ENCODE assay signal across 13 cellular contexts in the genomic region with DNA sequence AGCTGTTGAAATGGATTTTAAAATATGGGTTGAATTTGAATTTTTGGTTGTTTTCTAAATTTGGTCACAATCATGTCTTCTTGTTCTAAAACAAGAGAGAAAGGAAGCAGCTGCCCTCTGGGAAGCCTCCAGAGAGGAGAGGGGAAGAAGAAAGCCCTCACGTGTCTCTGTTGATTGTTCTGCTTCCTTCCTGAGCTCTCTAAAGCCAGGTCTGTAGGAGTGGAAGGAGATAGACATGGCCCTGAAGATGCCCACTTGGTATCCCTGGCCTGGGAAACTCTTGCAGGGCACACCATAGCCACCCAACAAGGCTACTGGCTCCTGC. TPM values are rescaled to one million over a fixed set of nuclear protein-coding genes. Genes with fewer than 3 reads are reported as not detected.
DNase-seq lines count a peak whose midpoint lies in the region; ATAC-seq, FAIRE-seq and TF ChIP-seq lines count a peak whose summit lies in the region.
"Had no signal": no experiment of that assay in that cellular context is flagged by ENCODE, and none has a peak within 500 bp of the region (broad histone marks: within the 10 kb centered on the region; RNA-seq: fewer than 3 reads in every experiment).

No MANE protein-coding gene starts in this region.

- H3K9me3 Mint-ChIP-seq in mesothelial cell of epicardium: peaks cover 5% of the 10 kb centered on the region
- H3K9me3 Mint-ChIP-seq: activated naive CD8-positive, alpha-beta T cell treated with anti-CD3 and anti-CD28 coated beads for 36 hours; stimulated activated naive CD8-positive, alpha-beta T cell treated with anti-CD3 and anti-CD28 coated beads, Interleukin-15, Interleukin-2, amounts not matched to agents 100 ng/mL and 50 ng/mL, for 24 hours had no signal

- no TSS peak for BruUV-seq in K562 (replicated peaks; lab: Mats Ljungman, UMichigan)

- in situ Hi-C loops in K562 (cut with MboI): no loop called here

- intact Hi-C loops in K562 (cut with micrococcal nuclease): loop anchor here (1.0 to 5.0 kb wide), 3 partner anchors 17 to 210 kb away; no protein-coding TSS in a partner anchor

- ATAC-seq in K562 (peak; percentile 6), lung (ENCODE audit: insufficient read depth, low FRiP score) (no peak), GM21717 (IDR thresholded peaks at IDR 0.05; ENCODE audit: unreplicated experiment) (no peak)

- H3K36me3 Mint-ChIP-seq in mesothelial cell of epicardium: no peaks in the 10 kb centered on the region
- H3K36me3 Mint-ChIP-seq: activated naive CD8-positive, alpha-beta T cell treated with anti-CD3 and anti-CD28 coated beads for 36 hours had no signal

- CTCF ChIA-PET in K562 (lab: Yijun Ruan, JAX; ENCODE audit: low intra/inter-chr PET ratio): no interaction called here

- TF ChIP-seq EP300 in K562 (IDR thresholded peaks at IDR 0.05; ENCODE audit: low read length) (no peak), suprapubic skin (IDR thresholded peaks at IDR 0.05) (no peak)

- H3K9ac ChIP-seq in K562 (ENCODE audit: insufficient read depth in 1 of 2, low read depth in 2 of 2, low read length in 2 of 2): peak overlapping the region; percentile 68 to 77; a peak in 3 of 4 replicates
- no peak overlapping the region for H3K9ac ChIP-seq in Karpas-422 (ENCODE audit: low read length)
- H3K9ac ChIP-seq: SK-N-SH had no signal

- H3K9me1 ChIP-seq in K562 (ENCODE audit: control insufficient read depth, insufficient read depth, low read length): no peaks in the 10 kb centered on the region

- DNase-seq in Kasumi-1 (lab: John Stamatoyannopoulos, UW): peak; percentile 46 to 50
- no peak for DNase-seq in K562 (ENCODE audit: extremely low read depth in 1 of 4, low spot score in 3 of 4)
- no peak for DNase-seq in lung (ENCODE audit: low spot score)
- DNase-seq in suprapubic skin (ENCODE audit: low spot score in 2 of 2): no peak
- DNase-seq in Karpas-422: no peak
- no peak for DNase-seq in mesothelial cell of epicardium (ENCODE audit: low spot score in 2 of 2, unreplicated experiment in 2 of 2)
- DNase-seq: activated naive CD8-positive, alpha-beta T cell treated with anti-CD3 and anti-CD28 coated beads for 36 hours; NCI-H187 treated with DMSO at 0.1 percent for 48 hours; SK-N-SH; WERI-Rb-1 had no signal

- H3K79me2 ChIP-seq in K562 (ENCODE audit: control insufficient read depth, insufficient read depth, low read length) (no peaks in the 10 kb centered on the region), Karpas-422 (ENCODE audit: low read length) (no peaks in the 10 kb centered on the region)

- H3K27me3 Mint-ChIP-seq in mesothelial cell of epicardium (ENCODE audit: low read depth): peaks cover 31% of the 10 kb centered on the region

- no peak for TF ChIP-seq CTCF in K562 (IDR thresholded peaks at IDR 0.05 in 2 of 3, conservative IDR thresholded peaks at IDR 0.05 in 1 of 3; ENCODE audit: insufficient read depth in 2 of 3, low read depth in 1 of 3, low read length in 3 of 3)
- no peak for TF ChIP-seq CTCF in lung (IDR thresholded peaks at IDR 0.05; ENCODE audit: control extremely low read depth, extremely low read depth)
- no peak for TF ChIP-seq CTCF in suprapubic skin (IDR thresholded peaks at IDR 0.05)
- TF ChIP-seq CTCF in mesothelial cell of epicardium (IDR thresholded peaks at IDR 0.05; ENCODE audit: unreplicated experiment): no peak

- H3K4me1 Mint-ChIP-seq in mesothelial cell of epicardium: no peaks in the 10 kb centered on the region

- H3K36me3 ChIP-seq in K562 (ENCODE audit: control insufficient read depth, insufficient read depth, low read length): no peaks in the 10 kb centered on the region
- H3K36me3 ChIP-seq in lung (ENCODE audit: control insufficient read depth in 2 of 2, insufficient read depth in 2 of 2, low read length in 2 of 2): no peaks in the 10 kb centered on the region
- no peaks in the 10 kb centered on the region for H3K36me3 ChIP-seq in suprapubic skin
- no peaks in the 10 kb centered on the region for H3K36me3 ChIP-seq in Karpas-422 (ENCODE audit: insufficient read depth, low read length)
- H3K36me3 ChIP-seq: WERI-Rb-1 had no signal

- no peaks in the 10 kb centered on the region for H3K9me2 ChIP-seq in Karpas-422 (replicated peaks; ENCODE audit: insufficient read depth, low read length)
- H3K9me2 ChIP-seq: SK-N-SH had no signal

- no peak overlapping the region for H3K4me3 ChIP-seq in K562
- H3K4me3 ChIP-seq in lung: no peak overlapping the region
- H3K4me3 ChIP-seq in suprapubic skin: no peak overlapping the region
- no peak overlapping the region for H3K4me3 ChIP-seq in Karpas-422 (ENCODE audit: low read length)

- H3K27me3 ChIP-seq in K562 (ENCODE audit: control insufficient read depth in 2 of 2, insufficient read depth in 2 of 2, low read length in 2 of 2) (no peaks in the 10 kb centered on the region), lung (ENCODE audit: control insufficient read depth, insufficient read depth) (no peaks in the 10 kb centered on the region), suprapubic skin (no peaks in the 10 kb centered on the region), Karpas-422 (ENCODE audit: low read length) (0 out of 2 replicates have a peak, but pooled peaks cover 2% of the 10 kb centered on the region)

- H3K27ac ChIP-seq in K562 (ENCODE audit: extremely low read depth, low read depth, low read length) (peak overlapping the region; percentile 82), lung (ENCODE audit: low read depth in 1 of 2, low read length in 1 of 2) (peak overlapping the region; percentile 23 to 54), suprapubic skin (peak overlapping the region; percentile 50), Karpas-422 (ENCODE audit: low read length) (no peak overlapping the region)
- H3K27ac ChIP-seq: WERI-Rb-1 had no signal

- POLR2A ChIA-PET in K562 (lab: Yijun Ruan, JAX): interaction anchor here (0.7 to 1.4 kb wide), 7 partner anchors 10 to 355 kb away, joined by 3 to 9 read pairs (median 3); a partner anchor contains a TSS

- peak overlapping the region; percentile 61 for H2AFZ ChIP-seq in K562 (ENCODE audit: low read depth, low read length)
- H2AFZ ChIP-seq in Karpas-422 (ENCODE audit: low read length): no peak overlapping the region

- peaks cover 0 to 35% of the 10 kb centered on the region in 2 experiments; a peak in 3 of 5 replicates for H3K4me1 ChIP-seq in K562 (replicated peaks in 1 of 2; ENCODE audit: control insufficient read depth in 2 of 2, insufficient read depth in 2 of 2, low read length in 2 of 2)
- peaks cover 5 to 11% of the 10 kb centered on the region in 2 donors for H3K4me1 ChIP-seq in lung (ENCODE audit: control insufficient read depth in 2 of 2, insufficient read depth in 2 of 2, low read length in 2 of 2)
- peaks cover 39% of the 10 kb centered on the region for H3K4me1 ChIP-seq in suprapubic skin
- H3K4me1 ChIP-seq in Karpas-422 (ENCODE audit: low read length): peaks cover 17% of the 10 kb centered on the region
- H3K4me1 ChIP-seq: Caco-2 had no signal

- FAIRE-seq in K562 (lab: Jason Lieb, UNC): no peak

- no peaks in the 10 kb centered on the region for H4K20me1 ChIP-seq in K562 (replicated peaks; ENCODE audit: control insufficient read depth, insufficient read depth, low read length)
- no peaks in the 10 kb centered on the region for H4K20me1 ChIP-seq in Karpas-422 (ENCODE audit: insufficient read depth, low read depth, low read length)

- TF ChIP-seq RAD21 in K562 (CRISPR knock-in tag; conservative IDR thresholded peaks at IDR 0.05 in 1 of 2, IDR thresholded peaks at IDR 0.05 in 1 of 2): no peak

- no peak for TF ChIP-seq POLR2A in K562 (conservative IDR thresholded peaks at IDR 0.05)
- TF ChIP-seq POLR2A in suprapubic skin (IDR thresholded peaks at IDR 0.05): no peak

- H3K9me3 ChIP-seq in K562 (replicated peaks; ENCODE audit: control insufficient read depth, insufficient read depth, low read depth, low read length) (peaks cover 4% of the 10 kb centered on the region; the same call in 1 of the 2 replicates), lung (ENCODE audit: control insufficient read depth in 2 of 2, insufficient read depth in 1 of 2, low read length in 1 of 2) (no peaks in the 10 kb centered on the region), suprapubic skin (no peaks in the 10 kb centered on the region), Karpas-422 (ENCODE audit: low read length) (no peaks in the 10 kb centered on the region)
- H3K9me3 ChIP-seq: Caco-2, SK-N-SH had no signal

- H3K4me2 ChIP-seq in K562 (ENCODE audit: insufficient read depth, low read length) (peak overlapping the region; percentile 47; the same call in 1 of the 2 replicates), Karpas-422 (ENCODE audit: low read depth, low read length, poor library complexity, severe bottlenecking) (no peak overlapping the region)

- H3K27ac Mint-ChIP-seq in mesothelial cell of epicardium: no peak overlapping the region
- H3K27ac Mint-ChIP-seq: stimulated activated naive CD8-positive, alpha-beta T cell treated with anti-CD3 and anti-CD28 coated beads, Interleukin-15, Interleukin-2, amounts not matched to agents 100 ng/mL and 50 ng/mL, for 24 hours had no signal

- no peak overlapping the region for H3K4me3 Mint-ChIP-seq in mesothelial cell of epicardium
- H3K4me3 Mint-ChIP-seq: activated naive CD8-positive, alpha-beta T cell treated with anti-CD3 and anti-CD28 coated beads for 36 hours; stimulated activated naive CD8-positive, alpha-beta T cell treated with anti-CD3 and anti-CD28 coated beads, Interleukin-15, Interleukin-2, amounts not matched to agents 100 ng/mL and 50 ng/mL, for 24 hours had no signal

- WGBS in K562 (ENCODE audit: insufficient coverage, low coverage, missing lambda C conversion rate): 44% methylated on average over 1 of the region's 1 CpG
- WGBS in lung, 2 donors: 24 to 34% methylated on average over 1 of the region's 1 CpG
- 47% methylated on average over 1 of the region's 1 CpG for WGBS in suprapubic skin

RNA-seq across cellular contexts. Expression of a gene that starts 59.6 kb away (rescaled TPM):
- total RNA-seq in K562 (2011; cell fraction: chromatin; rRNA removed; ENCODE audit: low replicate concordance): 99.2 and 173 TPM in 2 replicates
- 75.7 and 81.2 TPM in 2 replicates for total RNA-seq in K562 (2011; cell fraction: nucleolus; rRNA removed)
- total RNA-seq in K562 (2011; cell fraction: nucleoplasm; rRNA removed): 101 and 122 TPM in 2 replicates
- total RNA-seq in K562 (2014; rRNA removed) (36.3 and 39.1 TPM in 2 replicates), K562 (2014; rRNA removed; fragmentation: Illumina TruSeq; extraction: Trizol) (44.2 and 51.1 TPM in 2 replicates), K562 (2015; rRNA removed; fragmentation: Illumina TruSeq; extraction: Trizol) (43.6 and 46.8 TPM in 2 replicates), K562 (2021) (38.1 and 39.3 TPM in 2 replicates), lung (10 to 100 TPM; 26.3 to 35.0 TPM), suprapubic skin (1 to 10 TPM; 1.4 to 8.0 (median 5.5) TPM), mesothelial cell of epicardium (10.1 to 10.6 TPM (median 10.3 TPM) in 3 replicates)
- polyA plus RNA-seq in K562 (2011; rRNA removed) (82.9 and 86.6 TPM in 2 replicates), K562 (2014; fragmentation: Illumina TruSeq; extraction: Trizol) (42.4 and 45.3 TPM in 2 replicates), K562 (2014; fragmentation: Nextera tagmentation; extraction: Ambion mirVana) (10 to 100 TPM; 29.7 to 33.7 TPM), K562 (2014; rRNA removed) (45.6 and 49.4 TPM in 2 replicates), lung (10 to 100 TPM in 1 of 2 donors, 1 to 10 TPM in 1; 7.9 to 13.9 TPM)
- 28.4 and 41.1 TPM in 2 replicates for polyA plus RNA-seq in K562 (2011; cell fraction: cytosol; rRNA removed)
- polyA plus RNA-seq in K562 (2011; cell fraction: nucleus; rRNA removed): 163 and 207 TPM in 2 replicates
- 37.8 and 58.5 TPM in 2 replicates for polyA plus RNA-seq in K562 (2012)
- polyA minus RNA-seq in K562 (2011; rRNA and poly(A)+ RNA removed): 35.3 and 36.9 TPM in 2 replicates
- polyA minus RNA-seq in K562 (2011; cell fraction: cytosol; rRNA and poly(A)+ RNA removed): 12.0 and 15.8 TPM in 2 replicates
- 32.7 and 49.1 TPM in 2 replicates for polyA minus RNA-seq in K562 (2011; cell fraction: nucleus; rRNA and poly(A)+ RNA removed)
- total RNA-seq in Karpas-422 (2014; rRNA removed; shearing (Covaris generic); ENCODE audit: low replicate concordance): 14.9 and 16.2 TPM in 2 replicates

Comparison
In these comparisons a context has a peak if more than half of its experiments do, and no peak if none do; other contexts are left out.
1. DNase-seq: peak in Kasumi-1 (2 of 2); none in K562 (0 of 4), lung (single experiment), suprapubic skin (0 of 2), Karpas-422 (single experiment) and mesothelial cell of epicardium (0 of 2).